1 cellular context compared by ENCODE assay signal in genomic region chr12:210277-211141, GRCh38.
TF ChIP-seq lines count a peak whose summit lies in the region.

No MANE protein-coding gene starts in this region.

TF ChIP-seq in HepG2, 621 proteins besides CTCF, POLR2A, EP300 and RAD21 (continued from another document):
- TF ChIP-seq TFDP1 (CRISPR knock-in tag; IDR thresholded peaks at IDR 0.05; ENCODE audit: borderline replicate concordance): peak; percentile 43; the same call in 1 of the 2 replicates
- TF ChIP-seq SALL2 (CRISPR knock-in tag; IDR thresholded peaks at IDR 0.05): peak; percentile 82; the same call in 1 of the 2 replicates
- no peak for TF ChIP-seq XBP1 (CRISPR knock-in tag; IDR thresholded peaks at IDR 0.05)
- TF ChIP-seq ZNF616 (CRISPR knock-in tag; IDR thresholded peaks at IDR 0.05; ENCODE audit: low read depth): 0 out of 2 replicates have a peak, but pooled peaks have one; percentile 49
- no peak for TF ChIP-seq FIP1L1 (IDR thresholded peaks at IDR 0.05; ENCODE audit: borderline replicate concordance, insufficient read depth, low read depth, low read length)
- no peak for TF ChIP-seq GRHL1 (CRISPR knock-in tag; conservative IDR thresholded peaks at IDR 0.05)
- TF ChIP-seq ZNF567 (CRISPR knock-in tag; IDR thresholded peaks at IDR 0.05; ENCODE audit: borderline replicate concordance): no peak
- TF ChIP-seq MIXL1 (CRISPR knock-in tag; IDR thresholded peaks at IDR 0.05): peak; percentile 87
- TF ChIP-seq SMYD3 (CRISPR knock-in tag; IDR thresholded peaks at IDR 0.05): peak; percentile 91
- TF ChIP-seq ATF5 (CRISPR knock-in tag; IDR thresholded peaks at IDR 0.05; ENCODE audit: low read depth): 0 out of 2 replicates have a peak, but pooled peaks have one; percentile 51
- TF ChIP-seq ZNF574 (CRISPR knock-in tag; IDR thresholded peaks at IDR 0.05): peak; percentile 93
- TF ChIP-seq MED1 (CRISPR knock-in tag; IDR thresholded peaks at IDR 0.05): peak; percentile 90
- TF ChIP-seq MTA1 (CRISPR knock-in tag; IDR thresholded peaks at IDR 0.05; ENCODE audit: borderline replicate concordance): peak; percentile 99
- peak; percentile 68; the same call in 1 of the 2 replicates for TF ChIP-seq ZNF83 (CRISPR knock-in tag; IDR thresholded peaks at IDR 0.05; ENCODE audit: borderline replicate concordance)
- TF ChIP-seq ZBTB21 (CRISPR knock-in tag; IDR thresholded peaks at IDR 0.05): peak; percentile 72; the same call in 1 of the 2 replicates
- TF ChIP-seq ATF6 (CRISPR knock-in tag; conservative IDR thresholded peaks at IDR 0.05): no peak
- peak; percentile 45 for TF ChIP-seq CREB1 (IDR thresholded peaks at IDR 0.05)
- TF ChIP-seq CREB1 (CRISPR knock-in tag; IDR thresholded peaks at IDR 0.05): peak; percentile 84
- TF ChIP-seq THAP7 (CRISPR knock-in tag; IDR thresholded peaks at IDR 0.05): no peak
- TF ChIP-seq NAIF1 (CRISPR knock-in tag; IDR thresholded peaks at IDR 0.05; ENCODE audit: borderline replicate concordance): no peak
- no peak for TF ChIP-seq SP2 (CRISPR knock-in tag; IDR thresholded peaks at IDR 0.05)
- TF ChIP-seq ZNF30 (CRISPR knock-in tag; IDR thresholded peaks at IDR 0.05): no peak
- TF ChIP-seq AHR (CRISPR knock-in tag; IDR thresholded peaks at IDR 0.05): peak; percentile 76; the same call in 1 of the 2 replicates
- TF ChIP-seq RBM39 (IDR thresholded peaks at IDR 0.05; ENCODE audit: low read depth, low read length, poor library complexity, severe bottlenecking): peak; percentile 33
- peak; percentile 95 for TF ChIP-seq ZNF724P (CRISPR knock-in tag; IDR thresholded peaks at IDR 0.05; ENCODE audit: borderline replicate concordance)
- TF ChIP-seq ZNF543 (CRISPR knock-in tag; IDR thresholded peaks at IDR 0.05): peak; percentile 94
- TF ChIP-seq HNRNPLL (IDR thresholded peaks at IDR 0.05; ENCODE audit: low read depth, low read length, poor library complexity, severe bottlenecking): no peak
- peak; percentile 53; the same call in 1 of the 2 replicates for TF ChIP-seq ELF1 (CRISPR knock-in tag; IDR thresholded peaks at IDR 0.05)
- TF ChIP-seq HNF1B (CRISPR knock-in tag; IDR thresholded peaks at IDR 0.05): peak; percentile 97
- peak; percentile 97 for TF ChIP-seq ZNF331 (CRISPR knock-in tag; IDR thresholded peaks at IDR 0.05)
- TF ChIP-seq IRF2 (CRISPR knock-in tag; IDR thresholded peaks at IDR 0.05): peak; percentile 94
- TF ChIP-seq SKI (IDR thresholded peaks at IDR 0.05; ENCODE audit: partially characterized antibody): peak; percentile 99
- TF ChIP-seq FOXA3 (CRISPR knock-in tag; IDR thresholded peaks at IDR 0.05): peak; percentile 100
- no peak; the same call in 1 of the 2 replicates for TF ChIP-seq MXD3 (CRISPR knock-in tag; IDR thresholded peaks at IDR 0.05)
- peak; percentile 90 for TF ChIP-seq IKZF4 (CRISPR knock-in tag; IDR thresholded peaks at IDR 0.05; ENCODE audit: borderline replicate concordance, low read depth, not compliant biosample characterization)
- TF ChIP-seq FLYWCH1 (CRISPR knock-in tag; IDR thresholded peaks at IDR 0.05): no peak
- TF ChIP-seq ARID2 (CRISPR knock-in tag; IDR thresholded peaks at IDR 0.05; ENCODE audit: borderline replicate concordance): 0 out of 2 replicates have a peak, but pooled peaks have one; percentile 43
- TF ChIP-seq ZNF274 (CRISPR knock-in tag; IDR thresholded peaks at IDR 0.05): peak; percentile 85; the same call in 1 of the 2 replicates
